In the genomic region with DNA sequence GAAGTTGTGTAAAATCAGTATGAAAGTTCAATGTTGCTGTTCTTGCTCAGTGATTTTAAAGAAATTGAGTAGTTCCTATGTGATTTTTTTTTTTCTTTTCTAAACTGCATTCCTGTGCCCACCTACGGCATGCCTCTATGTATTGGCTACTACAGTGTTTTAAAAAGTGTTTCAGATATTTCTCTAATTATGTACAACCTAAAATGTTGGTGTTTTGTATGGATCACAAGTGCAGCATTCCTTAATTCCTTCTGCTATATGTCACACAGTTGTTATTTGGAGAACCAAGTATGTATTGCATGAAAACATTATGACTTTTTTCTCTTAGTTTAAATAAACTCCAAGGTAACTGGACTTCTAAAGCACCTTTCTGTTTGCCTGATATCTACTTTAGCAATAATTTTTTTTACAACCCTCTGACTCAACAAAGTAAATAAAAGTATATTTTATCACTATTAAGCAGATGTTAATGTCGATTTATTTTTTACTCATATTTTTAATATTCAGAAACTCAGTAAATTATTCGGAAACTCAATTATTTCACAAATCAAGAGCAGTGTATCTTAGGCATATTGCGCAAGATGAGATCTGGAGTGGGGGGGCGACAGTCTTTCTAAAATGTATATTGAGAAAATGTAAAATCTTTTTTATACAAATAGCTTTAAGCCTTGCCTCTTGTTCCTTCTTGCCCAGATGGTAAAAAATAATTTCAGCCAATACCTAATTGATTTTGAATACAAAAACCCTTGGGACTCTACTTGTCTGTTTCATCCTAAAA, we compare ENCODE assay signal across 9 cellular contexts. TPM values are rescaled to one million over a fixed set of nuclear protein-coding genes. Genes with fewer than 3 reads are reported as not detected.
A peak's percentile ranks its signal among the peaks of the same experiment; 100 is the strongest.
DNase-seq lines count a peak whose midpoint lies in the region; ATAC-seq, FAIRE-seq and TF ChIP-seq lines count a peak whose summit lies in the region.
"Not testable (repeated sequence)": the region's sequence is repeated elsewhere in the genome, so short reads cannot be mapped to it uniquely, and the experiment has no call there.
"Had no signal": no experiment of that assay in that cellular context is flagged by ENCODE, and none has a peak within 500 bp of the region (broad histone marks: within the 10 kb centered on the region; RNA-seq: fewer than 3 reads in every experiment).

No MANE protein-coding gene starts in this region.

- intact Hi-C loops in MCF 10A (cut with micrococcal nuclease); HepG2 (cut with micrococcal nuclease; ENCODE audit: unreplicated experiment): not testable (repeated sequence)

- not testable (repeated sequence) for H3K79me2 ChIP-seq in HepG2 (ENCODE audit: insufficient read depth, low read length)

- not testable (repeated sequence) for TF ChIP-seq RAD21 in HepG2 (CRISPR knock-in tag; IDR thresholded peaks at IDR 0.05)

- not testable (repeated sequence) for H3K27me3 ChIP-seq in HepG2 (ENCODE audit: control insufficient read depth in 1 of 2, insufficient read depth in 2 of 2, low read length in 2 of 2)

- H4K20me1 ChIP-seq in HepG2 (ENCODE audit: insufficient read depth, low read length) = not testable (repeated sequence)

- CTCF ChIA-PET in MCF 10A (lab: Yijun Ruan, JAX); HepG2 (lab: Yijun Ruan, JAX; ENCODE audit: low intra/inter-chr PET ratio, low total read pairs): not testable (repeated sequence)

- H3K4me1 Mint-ChIP-seq in MCF 10A (ENCODE audit: insufficient read depth, unreplicated experiment) = not testable (repeated sequence)

- not testable (repeated sequence) for H3K9me3 ChIP-seq in HepG2 (ENCODE audit: low read length)

- H3K9me3 Mint-ChIP-seq in MCF 10A (ENCODE audit: unreplicated experiment) = not testable (repeated sequence)

- 82% methylated on average over 5 of the region's 5 CpGs for WGBS in HepG2 (ENCODE audit: low lambda C conversion rate)

- in situ Hi-C loops in HepG2 (cut with HindIII; ENCODE audit: extremely low pct_ligation_motif_present, low pct_unique_long_range_greater_than_20kb) = not testable (repeated sequence)

- TSS peak; percentile 79 for BruUV-seq in MCF 10A (replicated peaks; lab: Mats Ljungman, UMichigan)
- not testable (repeated sequence) for BruUV-seq in HepG2 (replicated peaks; lab: Mats Ljungman, UMichigan)

- peak overlapping the region; percentile 8; the same call in 1 of the 2 replicates for H3K27ac ChIP-seq in 22Rv1
- not testable (repeated sequence) for H3K27ac ChIP-seq in HepG2 (ENCODE audit: extremely low read length, insufficient read depth, low read length)

- H3K4me3 Mint-ChIP-seq in MCF 10A (ENCODE audit: unreplicated experiment) = not testable (repeated sequence)

- H3K4me2 ChIP-seq in HepG2 (ENCODE audit: low read depth, low read length) = not testable (repeated sequence)

- TF ChIP-seq EP300 in HepG2 (IDR thresholded peaks at IDR 0.05; ENCODE audit: low read depth in 2 of 2, low read length in 2 of 2); HepG2 (CRISPR knock-in tag; IDR thresholded peaks at IDR 0.05; ENCODE audit: borderline replicate concordance): not testable (repeated sequence)

- FAIRE-seq in D721Med (lab: Jason Lieb, UNC) = peak; percentile 86
- FAIRE-seq in H54 (lab: Jason Lieb, UNC) = peak; percentile 86
- FAIRE-seq in TTC549 (lab: Jason Lieb, UNC) = peak; percentile 84
- FAIRE-seq in endometrium (lab: Jason Lieb, UNC) = peak; percentile 90
- FAIRE-seq in HepG2 (lab: Jason Lieb, UNC) = peak; percentile 44

- H3K27ac Mint-ChIP-seq in MCF 10A (ENCODE audit: low read depth, unreplicated experiment) = not testable (repeated sequence)

- H3K4me3 ChIP-seq in HepG2 (replicated peaks in 1 of 3; ENCODE audit: insufficient read depth in 1 of 3, low read depth in 2 of 3, low read length in 3 of 3) = not testable (repeated sequence)

- peaks cover 21% of the 10 kb centered on the region for H3K36me3 Mint-ChIP-seq in MCF 10A (ENCODE audit: insufficient read depth, unreplicated experiment)

- H3K36me3 ChIP-seq in HepG2 (replicated peaks in 1 of 2; ENCODE audit: control insufficient read depth in 1 of 2, insufficient read depth in 2 of 2, low read length in 2 of 2) = not testable (repeated sequence)

- not testable (repeated sequence) for TF ChIP-seq CTCF in 22Rv1 (IDR thresholded peaks at IDR 0.05); D721Med (IDR thresholded peaks at IDR 0.05; ENCODE audit: insufficient read depth, missing control alignments); MCF 10A (IDR thresholded peaks at IDR 0.05; ENCODE audit: unreplicated experiment); HepG2 (CRISPR knock-in tag; IDR thresholded peaks at IDR 0.05)

- not testable (repeated sequence) for H3K9ac ChIP-seq in HepG2 (ENCODE audit: insufficient read depth, low read depth, low read length)

- H3K27me3 Mint-ChIP-seq in MCF 10A (ENCODE audit: insufficient read depth, unreplicated experiment) = not testable (repeated sequence)

- not testable (repeated sequence) for H3K4me1 ChIP-seq in HepG2 (ENCODE audit: insufficient read depth, low read length)

- not testable (repeated sequence) for ATAC-seq in HepG2

- POLR2A ChIA-PET in MCF 10A (lab: Yijun Ruan, JAX) = interaction anchor here (0.6 kb wide), 1 partner anchor 55 kb away, joined by 3 read pairs; no protein-coding TSS in a partner anchor
- POLR2A ChIA-PET in HepG2 (lab: Yijun Ruan, JAX) = not testable (repeated sequence)

- TF ChIP-seq POLR2A in H54 (IDR thresholded peaks at IDR 0.05; ENCODE audit: low read depth, low read length); HepG2 (IDR thresholded peaks at IDR 0.05; ENCODE audit: insufficient read depth in 1 of 2, low read depth in 2 of 2, low read length in 2 of 2): not testable (repeated sequence)

- not testable (repeated sequence) for DNase-seq in D721Med (ENCODE audit: insufficient read length, low spot score); H54 (ENCODE audit: insufficient read length, low spot score); MCF 10A (ENCODE audit: unreplicated experiment); HepG2 (ENCODE audit: low spot score)
- DNase-seq in NCI-H446 treated with DMSO at 0.1 percent for 48 hours (lab: John Stamatoyannopoulos, UW) = peak; percentile 3

- not testable (repeated sequence) for H2AFZ ChIP-seq in HepG2 (ENCODE audit: low read length)

TF ChIP-seq in HepG2, 621 proteins besides CTCF, POLR2A, EP300 and RAD21:
- TF ChIP-seq CEBPB (IDR thresholded peaks at IDR 0.05; ENCODE audit: borderline replicate concordance, low read depth, low read length) = peak; percentile 80
TF ChIP-seq in HepG2: peak in this region for 1; not testable (repeated sequence) for 620.

RNA-seq across cellular contexts. Expression of gene LVRN, which starts 48.5 kb away (rescaled TPM):
- 0.71 and 0.77 TPM in 2 replicates for total RNA-seq in MCF 10A (2022)
- total RNA-seq in HepG2 (2016; rRNA removed; fragmentation: Illumina TruSeq; extraction: Trizol) = 0.09 and 0.14 TPM in 2 replicates
- total RNA-seq in HepG2 (2016; cell fraction: cytosol; rRNA removed; fragmentation: Illumina TruSeq; extraction: Trizol; ENCODE audit: low read depth) = not detected in 2 replicates
- 0.06 TPM in 1 of 2 replicates, not detected in the other for total RNA-seq in HepG2 (2016; cell fraction: insoluble cytoplasmic fraction; rRNA removed; fragmentation: Illumina TruSeq; extraction: Trizol)
- 0.10 and 0.19 TPM in 2 replicates for total RNA-seq in HepG2 (2016; cell fraction: membrane; rRNA removed; fragmentation: Illumina TruSeq; extraction: Trizol)
- not detected in 2 replicates for total RNA-seq in HepG2 (2016; cell fraction: nucleus; rRNA removed; fragmentation: Illumina TruSeq; extraction: Trizol)
- polyA plus RNA-seq in HepG2 (2011; rRNA removed) = 0.20 and 0.44 TPM in 2 replicates
- 0.04 and 0.09 TPM in 2 replicates for polyA plus RNA-seq in HepG2 (2011; cell fraction: cytosol; rRNA removed)
- polyA plus RNA-seq in HepG2 (2011; cell fraction: nucleus; rRNA removed) = 0.27 and 0.95 TPM in 2 replicates
- polyA plus RNA-seq in HepG2 (2012) = 0.19 and 0.36 TPM in 2 replicates
- polyA plus RNA-seq in HepG2 (2016; cell fraction: cytosol; fragmentation: Illumina TruSeq; extraction: Trizol; ENCODE audit: low read depth) = not detected in 2 replicates
- polyA plus RNA-seq in HepG2 (2016; cell fraction: insoluble cytoplasmic fraction; fragmentation: Illumina TruSeq; extraction: Trizol; ENCODE audit: low read depth) = 0.04 TPM in 1 of 2 replicates, not detected in the other
- polyA plus RNA-seq in HepG2 (2016; cell fraction: membrane; fragmentation: Illumina TruSeq; extraction: Trizol; ENCODE audit: low read depth) = 0.05 TPM in 1 of 2 replicates, not detected in the other
- 0.12 and 0.23 TPM in 2 replicates for polyA plus RNA-seq in HepG2 (2016; cell fraction: nucleus; fragmentation: Illumina TruSeq; extraction: Trizol; ENCODE audit: insufficient read depth, low read depth)
- 0.10 TPM in 1 of 2 replicates, not detected in the other for polyA minus RNA-seq in HepG2 (2011; rRNA and poly(A)+ RNA removed; ENCODE audit: low replicate concordance)
- polyA minus RNA-seq in HepG2 (2011; cell fraction: cytosol; rRNA and poly(A)+ RNA removed) = not detected in 2 replicates
- polyA minus RNA-seq in HepG2 (2011; cell fraction: nucleus; rRNA and poly(A)+ RNA removed) = 1.2 and 1.5 TPM in 2 replicates
- polyA plus RNA-seq: IgD-negative memory B cell had no signal
